8 cellular contexts compared by ENCODE assay signal in genomic region chr3:52054689-52055511, GRCh38. TPM values are rescaled to one million over a fixed set of nuclear protein-coding genes. Genes with fewer than 3 reads are reported as not detected.
A peak's percentile ranks its signal among the peaks of the same experiment; 100 is the strongest.
DNase-seq lines count a peak whose midpoint lies in the region; ATAC-seq and TF ChIP-seq lines count a peak whose summit lies in the region.

No MANE protein-coding gene starts in this region.

- DNase-seq in AG04450 (ENCODE audit: low read depth, low spot score) (no peak), hepatic stellate cell (ENCODE audit: low spot score) (peak; percentile 60), spleen (peak; percentile 84), NCI-H187 (lab: John Stamatoyannopoulos, UW) (no peak)
- DNase-seq in activated effector memory CD4-positive, alpha-beta T cell treated with Interleukin-2 at 50 U/mL for 16 hours, result peak; percentile 10

- TF ChIP-seq CTCF in AG04450 (IDR thresholded peaks at IDR 0.05; ENCODE audit: low read depth, low read length), result peak; percentile 41
- peak in 1 of 11 experiments; percentile 16 for TF ChIP-seq CTCF in spleen (IDR thresholded peaks at IDR 0.05 in 8 of 11, conservative IDR thresholded peaks at IDR 0.05 in 3 of 11)

- ATAC-seq in GM18873 (IDR thresholded peaks at IDR 0.05; ENCODE audit: low FRiP score, unreplicated experiment) (no peak), GM21390 (IDR thresholded peaks at IDR 0.05; ENCODE audit: unreplicated experiment) (no peak)

- no peak for TF ChIP-seq POLR2A in spleen (IDR thresholded peaks at IDR 0.05)

- H3K9ac ChIP-seq in HUES64 (ENCODE audit: low read depth, low read length), result peak overlapping the region; percentile 46

- 17% methylated on average over 23 of the region's 26 CpGs for WGBS in HUES64
- 0 to 5% (median 2%) methylated on average over 8 to 26 of the region's 26 CpGs for WGBS in spleen, 5 donors

- H3K4me1 ChIP-seq in HUES64 (ENCODE audit: insufficient read depth, low read length) (peaks cover 12% of the 10 kb centered on the region; the same call in 1 of the 2 replicates), spleen (peaks cover 50 to 80% (median 71%) of the 10 kb centered on the region in 6 donors)

- peak overlapping the region; percentile 88 for H3K4me3 ChIP-seq in AG04450 (ENCODE audit: low read depth, low read length)
- H3K4me3 ChIP-seq in HUES64 (ENCODE audit: low read length), result peak overlapping the region; percentile 61
- H3K4me3 ChIP-seq in spleen, result peak overlapping the region; percentile 76 to 94 (median 90)

- POLR2A ChIA-PET in AG04450 (lab: Yijun Ruan, JAX), result interaction anchor here (0.7 to 3.3 kb wide), 3 partner anchors 8 to 100 kb away, joined by 3 to 24 read pairs (median 8); partner anchors contain the start of gene RPL29

- CTCF ChIA-PET in AG04450 (lab: Charles Lee), result interaction anchor here (1.5 to 2.4 kb wide), 2 partner anchors 54 to 66 kb away, joined by 7 to 12 read pairs; no protein-coding TSS in a partner anchor

- H3K9me3 ChIP-seq in AG04450 (ENCODE audit: control insufficient read depth, insufficient read depth, low read length) (no peaks in the 10 kb centered on the region; the same call in 1 of the 2 replicates), HUES64 (ENCODE audit: insufficient read depth, low read depth, low read length) (no peaks in the 10 kb centered on the region), spleen (no peaks in the 10 kb centered on the region)

- intact Hi-C loops in spleen (cut with DNase I; ENCODE audit: low total_unique reads), result loop anchor here (10.0 kb wide), 2 partner anchors 50 to 70 kb away; no protein-coding TSS in a partner anchor

- H3K36me3 ChIP-seq in HUES64 (ENCODE audit: insufficient read depth, low read length) (peaks cover 31% of the 10 kb centered on the region), spleen (peaks cover 2 to 43% (median 16%) of the 10 kb centered on the region in 6 donors)

- H3K27ac ChIP-seq in AG04450 (ENCODE audit: low read depth, low read length) (peak overlapping the region; percentile 61), HUES64 (ENCODE audit: low read depth, low read length) (no peak overlapping the region), spleen (peak overlapping the region; percentile 79 to 95 (median 90))

- H3K27me3 ChIP-seq in AG04450 (ENCODE audit: control insufficient read depth, insufficient read depth, low read length) (no peaks in the 10 kb centered on the region), HUES64 (ENCODE audit: insufficient read depth, low read length) (peaks cover 7% of the 10 kb centered on the region), spleen (replicated peaks in 1 of 7) (no peaks in the 10 kb centered on the region)

RNA-seq across cellular contexts. Expression of gene DUSP7, which starts 1.5 kb away (rescaled TPM):
- 17.8 and 19.9 TPM in 2 replicates for polyA plus RNA-seq in AG04450 (2011; rRNA removed)
- polyA minus RNA-seq in AG04450 (2011; rRNA and poly(A)+ RNA removed), result 36.8 and 44.8 TPM in 2 replicates
- polyA plus RNA-seq in HUES64 (2013, experiment 1 of 2), result 9.9 TPM
- 9.1 TPM for polyA plus RNA-seq in HUES64 (2013, experiment 2 of 2)
- total RNA-seq in spleen, result 10 to 100 TPM; 31.5 to 68.6 (median 42.6) TPM
- polyA plus RNA-seq in spleen, result 10 to 100 TPM in 1 of 3 donors, 1 to 10 TPM in 2; 5.4 to 20.1 (median 6.9) TPM

RNA-seq across cellular contexts. Expression of gene RPL29, which starts 59.2 kb away (rescaled TPM):
- polyA plus RNA-seq in AG04450 (2011; rRNA removed) (1,368 and 1,889 TPM in 2 replicates), spleen (1,000 to 10,000 TPM; 3,003 to 4,302 (median 4,113) TPM)
- polyA minus RNA-seq in AG04450 (2011; rRNA and poly(A)+ RNA removed), result 722 and 958 TPM in 2 replicates
- 1,545 TPM for polyA plus RNA-seq in HUES64 (2013, experiment 1 of 2)
- 1,639 TPM for polyA plus RNA-seq in HUES64 (2013, experiment 2 of 2)
- 1,000 to 10,000 TPM in 4 of 7 donors, 100 to 1,000 TPM in 3; 684 to 1,403 (median 1,036) TPM for total RNA-seq in spleen

Comparison
In these comparisons a context has a peak if more than half of its experiments do, and no peak if none do; other contexts are left out.
1. DNase-seq: peak in activated effector memory CD4-positive, alpha-beta T cell treated with Interleukin-2 at 50 U/mL for 16 hours (single experiment), hepatic stellate cell (single experiment) and spleen (single experiment); none in AG04450 (single experiment) and NCI-H187 (0 of 2).
2. Peak in every context shown above with its lines, with median percentiles within 50 percentile points of each other: H3K4me3 ChIP-seq.